1 cellular context compared by ENCODE assay signal in genomic region chr17:40038882-40039513, GRCh38.
TF ChIP-seq lines count a peak whose summit lies in the region.

No MANE protein-coding gene starts in this region.

TF ChIP-seq in HepG2, 621 proteins besides CTCF, POLR2A, EP300 and RAD21 (continued from another document and continues in another):
- TF ChIP-seq ZHX1 (CRISPR knock-in tag; IDR thresholded peaks at IDR 0.05; ENCODE audit: low read depth): no peak
- no peak for TF ChIP-seq ELF1 (CRISPR knock-in tag; IDR thresholded peaks at IDR 0.05)
- TF ChIP-seq BCL6 (CRISPR knock-in tag; IDR thresholded peaks at IDR 0.05): no peak
- TF ChIP-seq EHMT2 (IDR thresholded peaks at IDR 0.05; ENCODE audit: borderline replicate concordance, low read depth, low read length): no peak
- TF ChIP-seq TCF12 (IDR thresholded peaks at IDR 0.05): no peak
- no peak for TF ChIP-seq TCF12 (CRISPR knock-in tag; IDR thresholded peaks at IDR 0.05)
- TF ChIP-seq KLF15 (CRISPR knock-in tag; IDR thresholded peaks at IDR 0.05; ENCODE audit: borderline replicate concordance): no peak
- no peak for TF ChIP-seq POGZ (CRISPR knock-in tag; IDR thresholded peaks at IDR 0.05)
- TF ChIP-seq PITX1 (CRISPR knock-in tag; IDR thresholded peaks at IDR 0.05): no peak
- no peak for TF ChIP-seq KAT7 (CRISPR knock-in tag; IDR thresholded peaks at IDR 0.05; ENCODE audit: borderline replicate concordance)
- no peak for TF ChIP-seq NBN (conservative IDR thresholded peaks at IDR 0.05)
- TF ChIP-seq ZNF784 (CRISPR knock-in tag; IDR thresholded peaks at IDR 0.05; ENCODE audit: borderline replicate concordance): no peak
- TF ChIP-seq POGK (CRISPR knock-in tag; conservative IDR thresholded peaks at IDR 0.05): no peak
- no peak for TF ChIP-seq KDM5A (IDR thresholded peaks at IDR 0.05; ENCODE audit: borderline replicate concordance, low read length)
- TF ChIP-seq IRF2 (CRISPR knock-in tag; IDR thresholded peaks at IDR 0.05): peak; percentile 58; the same call in 1 of the 2 replicates
- no peak for TF ChIP-seq ZKSCAN5 (CRISPR knock-in tag; IDR thresholded peaks at IDR 0.05)
- TF ChIP-seq ZNF510 (CRISPR knock-in tag; IDR thresholded peaks at IDR 0.05; ENCODE audit: low read depth): no peak
- no peak for TF ChIP-seq RFX3 (CRISPR knock-in tag; IDR thresholded peaks at IDR 0.05)
- no peak for TF ChIP-seq RORA (CRISPR knock-in tag; IDR thresholded peaks at IDR 0.05)
- TF ChIP-seq CAMTA2 (CRISPR knock-in tag; IDR thresholded peaks at IDR 0.05; ENCODE audit: borderline replicate concordance): no peak
- TF ChIP-seq ZMYM4 (CRISPR knock-in tag; IDR thresholded peaks at IDR 0.05): no peak
- 0 out of 2 replicates have a peak, but pooled peaks have one; percentile 21 for TF ChIP-seq MIXL1 (CRISPR knock-in tag; IDR thresholded peaks at IDR 0.05)
- 0 out of 2 replicates have a peak, but pooled peaks have one; percentile 75 for TF ChIP-seq MYNN (CRISPR knock-in tag; IDR thresholded peaks at IDR 0.05; ENCODE audit: low read depth)
- TF ChIP-seq ZNF597 (CRISPR knock-in tag; IDR thresholded peaks at IDR 0.05): no peak
- TF ChIP-seq U2AF1 (optimal IDR thresholded peaks at IDR 0.05; ENCODE audit: low read depth, low read length): no peak
- TF ChIP-seq ARHGAP35 (CRISPR knock-in tag; IDR thresholded peaks at IDR 0.05; ENCODE audit: borderline replicate concordance): peak; percentile 28; the same call in 1 of the 2 replicates
- peak; percentile 81; the same call in 1 of the 2 replicates for TF ChIP-seq ZNF335 (CRISPR knock-in tag; IDR thresholded peaks at IDR 0.05)
- no peak for TF ChIP-seq ZNF12 (CRISPR knock-in tag; IDR thresholded peaks at IDR 0.05)
- TF ChIP-seq THAP7 (CRISPR knock-in tag; IDR thresholded peaks at IDR 0.05): no peak
- no peak for TF ChIP-seq POLR2AphosphoS2 (IDR thresholded peaks at IDR 0.05; ENCODE audit: low read depth, low read length)
- TF ChIP-seq ZNF766 (CRISPR knock-in tag; IDR thresholded peaks at IDR 0.05; ENCODE audit: borderline replicate concordance): no peak
- TF ChIP-seq ZNF282 (IDR thresholded peaks at IDR 0.05; ENCODE audit: partially characterized antibody): no peak
- no peak for TF ChIP-seq CREM (IDR thresholded peaks at IDR 0.05)
- no peak for TF ChIP-seq CREM (CRISPR knock-in tag; IDR thresholded peaks at IDR 0.05)
- TF ChIP-seq ZNF652 (CRISPR knock-in tag; IDR thresholded peaks at IDR 0.05; ENCODE audit: borderline replicate concordance, low read depth): 0 out of 2 replicates have a peak, but pooled peaks have one; percentile 17
- no peak; the same call in 1 of the 2 replicates for TF ChIP-seq ZNF792 (CRISPR knock-in tag; IDR thresholded peaks at IDR 0.05)
- no peak for TF ChIP-seq ZMYM2 (CRISPR knock-in tag; IDR thresholded peaks at IDR 0.05)
- TF ChIP-seq HOXD1 (CRISPR knock-in tag; IDR thresholded peaks at IDR 0.05): no peak
- TF ChIP-seq GFI1 (CRISPR knock-in tag; IDR thresholded peaks at IDR 0.05; ENCODE audit: borderline replicate concordance): no peak
- TF ChIP-seq ZNF761 (CRISPR knock-in tag; conservative IDR thresholded peaks at IDR 0.05): 0 out of 2 replicates have a peak, but pooled peaks have one; percentile 21
- no peak for TF ChIP-seq CCAR2 (optimal IDR thresholded peaks at IDR 0.05; ENCODE audit: low read depth, low read length)
- TF ChIP-seq TOE1 (CRISPR knock-in tag; IDR thresholded peaks at IDR 0.05): no peak
- no peak for TF ChIP-seq AGO1 (IDR thresholded peaks at IDR 0.05; ENCODE audit: low read depth, low read length, poor library complexity, severe bottlenecking)
- no peak for TF ChIP-seq ZNF740 (CRISPR knock-in tag; IDR thresholded peaks at IDR 0.05)
- TF ChIP-seq ZNF530 (CRISPR knock-in tag; IDR thresholded peaks at IDR 0.05; ENCODE audit: low read depth): no peak
- TF ChIP-seq ZFAT (CRISPR knock-in tag; conservative IDR thresholded peaks at IDR 0.05): no peak
- TF ChIP-seq ZFX (CRISPR knock-in tag; IDR thresholded peaks at IDR 0.05; ENCODE audit: low read depth): no peak
- TF ChIP-seq HDAC1 (CRISPR knock-in tag; IDR thresholded peaks at IDR 0.05): no peak
- 0 out of 2 replicates have a peak, but pooled peaks have one; percentile 32 for TF ChIP-seq DRAP1 (CRISPR knock-in tag; IDR thresholded peaks at IDR 0.05)
- TF ChIP-seq RELA (CRISPR knock-in tag; IDR thresholded peaks at IDR 0.05): no peak; the same call in 1 of the 2 replicates
- TF ChIP-seq ZNF382 (CRISPR knock-in tag; IDR thresholded peaks at IDR 0.05; ENCODE audit: borderline replicate concordance): no peak
- no peak for TF ChIP-seq ZNF260 (CRISPR knock-in tag; IDR thresholded peaks at IDR 0.05; ENCODE audit: borderline replicate concordance, low read depth)
- TF ChIP-seq SNAPC2 (CRISPR knock-in tag; IDR thresholded peaks at IDR 0.05): no peak
- TF ChIP-seq ATF2 (CRISPR knock-in tag; IDR thresholded peaks at IDR 0.05): peak; percentile 58; the same call in 1 of the 2 replicates
- no peak; the same call in 1 of the 2 replicates for TF ChIP-seq HOXA3 (CRISPR knock-in tag; IDR thresholded peaks at IDR 0.05)
- TF ChIP-seq KIAA2018 (CRISPR knock-in tag; IDR thresholded peaks at IDR 0.05; ENCODE audit: borderline replicate concordance): no peak
- no peak for TF ChIP-seq STAT5B (CRISPR knock-in tag; IDR thresholded peaks at IDR 0.05)
- no peak for TF ChIP-seq NR2C2 (CRISPR knock-in tag; IDR thresholded peaks at IDR 0.05; ENCODE audit: borderline replicate concordance)
